Comparison of ENCODE assay signal across 1 cellular context in the genomic region with DNA sequence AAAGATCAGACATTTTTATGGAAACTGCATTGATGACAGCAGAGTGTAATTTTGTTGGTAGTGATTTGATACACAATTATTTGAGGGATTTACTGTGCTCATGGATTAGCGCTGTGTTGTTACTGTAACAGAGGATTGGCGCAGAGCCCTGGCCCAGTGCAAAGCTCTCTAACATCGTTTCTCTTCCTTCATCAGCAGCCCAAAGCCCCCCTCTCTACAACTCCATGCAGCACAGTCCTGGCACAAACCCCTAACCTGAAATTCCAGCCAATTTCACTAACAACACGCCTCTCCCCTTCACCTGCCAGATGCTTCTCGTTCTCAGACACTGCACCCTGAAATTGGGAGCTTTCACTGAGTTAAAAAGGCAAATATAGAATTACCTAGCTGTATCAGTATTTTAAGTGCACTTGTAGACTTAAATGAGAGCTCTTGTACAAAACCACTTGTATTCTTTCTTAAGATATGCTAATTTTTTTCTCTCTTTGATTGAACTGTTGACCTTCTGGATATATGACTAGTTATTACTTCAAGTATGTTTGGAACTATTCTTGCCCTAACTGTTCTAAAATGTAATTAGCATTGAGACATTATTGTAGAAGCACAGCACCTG.
TF ChIP-seq lines count a peak whose summit lies in the region.

No MANE protein-coding gene starts in this region.

TF ChIP-seq in K562, 482 proteins besides CTCF, POLR2A, EP300 and RAD21:
- TF ChIP-seq, protein P1, sequence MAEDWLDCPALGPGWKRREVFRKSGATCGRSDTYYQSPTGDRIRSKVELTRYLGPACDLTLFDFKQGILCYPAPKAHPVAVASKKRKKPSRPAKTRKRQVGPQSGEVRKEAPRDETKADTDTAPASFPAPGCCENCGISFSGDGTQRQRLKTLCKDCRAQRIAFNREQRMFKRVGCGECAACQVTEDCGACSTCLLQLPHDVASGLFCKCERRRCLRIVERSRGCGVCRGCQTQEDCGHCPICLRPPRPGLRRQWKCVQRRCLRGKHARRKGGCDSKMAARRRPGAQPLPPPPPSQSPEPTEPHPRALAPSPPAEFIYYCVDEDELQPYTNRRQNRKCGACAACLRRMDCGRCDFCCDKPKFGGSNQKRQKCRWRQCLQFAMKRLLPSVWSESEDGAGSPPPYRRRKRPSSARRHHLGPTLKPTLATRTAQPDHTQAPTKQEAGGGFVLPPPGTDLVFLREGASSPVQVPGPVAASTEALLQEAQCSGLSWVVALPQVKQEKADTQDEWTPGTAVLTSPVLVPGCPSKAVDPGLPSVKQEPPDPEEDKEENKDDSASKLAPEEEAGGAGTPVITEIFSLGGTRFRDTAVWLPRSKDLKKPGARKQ (CRISPR knock-in tag; IDR thresholded peaks at IDR 0.05): no peak
- no peak for TF ChIP-seq CHCHD3 (CRISPR knock-in tag; IDR thresholded peaks at IDR 0.05)
- TF ChIP-seq, protein P2, sequence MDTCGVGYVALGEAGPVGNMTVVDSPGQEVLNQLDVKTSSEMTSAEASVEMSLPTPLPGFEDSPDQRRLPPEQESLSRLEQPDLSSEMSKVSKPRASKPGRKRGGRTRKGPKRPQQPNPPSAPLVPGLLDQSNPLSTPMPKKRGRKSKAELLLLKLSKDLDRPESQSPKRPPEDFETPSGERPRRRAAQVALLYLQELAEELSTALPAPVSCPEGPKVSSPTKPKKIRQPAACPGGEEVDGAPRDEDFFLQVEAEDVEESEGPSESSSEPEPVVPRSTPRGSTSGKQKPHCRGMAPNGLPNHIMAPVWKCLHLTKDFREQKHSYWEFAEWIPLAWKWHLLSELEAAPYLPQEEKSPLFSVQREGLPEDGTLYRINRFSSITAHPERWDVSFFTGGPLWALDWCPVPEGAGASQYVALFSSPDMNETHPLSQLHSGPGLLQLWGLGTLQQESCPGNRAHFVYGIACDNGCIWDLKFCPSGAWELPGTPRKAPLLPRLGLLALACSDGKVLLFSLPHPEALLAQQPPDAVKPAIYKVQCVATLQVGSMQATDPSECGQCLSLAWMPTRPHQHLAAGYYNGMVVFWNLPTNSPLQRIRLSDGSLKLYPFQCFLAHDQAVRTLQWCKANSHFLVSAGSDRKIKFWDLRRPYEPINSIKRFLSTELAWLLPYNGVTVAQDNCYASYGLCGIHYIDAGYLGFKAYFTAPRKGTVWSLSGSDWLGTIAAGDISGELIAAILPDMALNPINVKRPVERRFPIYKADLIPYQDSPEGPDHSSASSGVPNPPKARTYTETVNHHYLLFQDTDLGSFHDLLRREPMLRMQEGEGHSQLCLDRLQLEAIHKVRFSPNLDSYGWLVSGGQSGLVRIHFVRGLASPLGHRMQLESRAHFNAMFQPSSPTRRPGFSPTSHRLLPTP (IDR thresholded peaks at IDR 0.05; ENCODE audit: borderline replicate concordance, extremely low read depth, insufficient read length): no peak
- TF ChIP-seq ZNF449 (CRISPR knock-in tag; IDR thresholded peaks at IDR 0.05): no peak
- TF ChIP-seq THRAP3 (IDR thresholded peaks at IDR 0.05; ENCODE audit: borderline replicate concordance): no peak
- TF ChIP-seq POLR2B (IDR thresholded peaks at IDR 0.05; ENCODE audit: low read depth, partially characterized antibody): no peak
- TF ChIP-seq MAX (CRISPR knock-in tag; IDR thresholded peaks at IDR 0.05): no peak
- no peak for TF ChIP-seq UBTF (IDR thresholded peaks at IDR 0.05; ENCODE audit: borderline replicate concordance in 1 of 2, low read depth in 2 of 2, low read length in 2 of 2)
- TF ChIP-seq, protein P3, sequence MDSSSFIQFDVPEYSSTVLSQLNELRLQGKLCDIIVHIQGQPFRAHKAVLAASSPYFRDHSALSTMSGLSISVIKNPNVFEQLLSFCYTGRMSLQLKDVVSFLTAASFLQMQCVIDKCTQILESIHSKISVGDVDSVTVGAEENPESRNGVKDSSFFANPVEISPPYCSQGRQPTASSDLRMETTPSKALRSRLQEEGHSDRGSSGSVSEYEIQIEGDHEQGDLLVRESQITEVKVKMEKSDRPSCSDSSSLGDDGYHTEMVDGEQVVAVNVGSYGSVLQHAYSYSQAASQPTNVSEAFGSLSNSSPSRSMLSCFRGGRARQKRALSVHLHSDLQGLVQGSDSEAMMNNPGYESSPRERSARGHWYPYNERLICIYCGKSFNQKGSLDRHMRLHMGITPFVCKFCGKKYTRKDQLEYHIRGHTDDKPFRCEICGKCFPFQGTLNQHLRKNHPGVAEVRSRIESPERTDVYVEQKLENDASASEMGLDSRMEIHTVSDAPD (CRISPR knock-in tag; IDR thresholded peaks at IDR 0.05): no peak
- TF ChIP-seq, protein P4, sequence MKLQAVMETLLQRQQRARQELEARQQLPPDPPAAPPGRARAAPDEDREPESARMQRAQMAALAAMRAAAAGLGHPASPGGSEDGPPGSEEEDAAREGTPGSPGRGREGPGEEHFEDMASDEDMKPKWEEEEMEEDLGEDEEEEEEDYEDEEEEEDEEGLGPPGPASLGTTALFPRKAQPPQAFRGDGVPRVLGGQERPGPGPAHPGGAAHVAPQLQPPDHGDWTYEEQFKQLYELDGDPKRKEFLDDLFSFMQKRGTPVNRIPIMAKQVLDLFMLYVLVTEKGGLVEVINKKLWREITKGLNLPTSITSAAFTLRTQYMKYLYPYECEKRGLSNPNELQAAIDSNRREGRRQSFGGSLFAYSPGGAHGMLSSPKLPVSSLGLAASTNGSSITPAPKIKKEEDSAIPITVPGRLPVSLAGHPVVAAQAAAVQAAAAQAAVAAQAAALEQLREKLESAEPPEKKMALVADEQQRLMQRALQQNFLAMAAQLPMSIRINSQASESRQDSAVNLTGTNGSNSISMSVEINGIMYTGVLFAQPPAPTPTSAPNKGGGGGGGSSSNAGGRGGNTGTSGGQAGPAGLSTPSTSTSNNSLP (IDR thresholded peaks at IDR 0.05; ENCODE audit: borderline replicate concordance, low read depth, low read length): no peak
- TF ChIP-seq SNAPC5 (CRISPR knock-in tag; IDR thresholded peaks at IDR 0.05): no peak
- no peak for TF ChIP-seq ZKSCAN8 (CRISPR knock-in tag; IDR thresholded peaks at IDR 0.05)
- TF ChIP-seq ZNF395 (CRISPR knock-in tag; IDR thresholded peaks at IDR 0.05): no peak
- TF ChIP-seq ZBED1 (IDR thresholded peaks at IDR 0.05): no peak
- TF ChIP-seq SPI1 (IDR thresholded peaks at IDR 0.05; ENCODE audit: borderline replicate concordance, low read depth, low read length): no peak
- TF ChIP-seq SOX6 (IDR thresholded peaks at IDR 0.05): no peak
- TF ChIP-seq CCAR2 (IDR thresholded peaks at IDR 0.05; ENCODE audit: low read depth, low read length): no peak
- TF ChIP-seq PTBP1 (IDR thresholded peaks at IDR 0.05; ENCODE audit: low read depth, low read length): no peak
- no peak for TF ChIP-seq CBX2 (IDR thresholded peaks at IDR 0.05; ENCODE audit: insufficient read depth, low read length, poor library complexity, severe bottlenecking)
- no peak for TF ChIP-seq GTF2B (IDR thresholded peaks at IDR 0.05; ENCODE audit: extremely low read depth, insufficient read length)
